In genomic region chr5:82312373-82312856, GRCh38 we compare ENCODE assay signal across 8 cellular contexts. TPM values are rescaled to one million over a fixed set of nuclear protein-coding genes. Genes with fewer than 3 reads are reported as not detected.
DNase-seq lines count a peak whose midpoint lies in the region; ATAC-seq lines count a peak whose summit lies in the region.

No MANE protein-coding gene starts in this region.

- no peaks in the 10 kb centered on the region for H3K27me3 ChIP-seq in MG63

- H3K4me3 ChIP-seq in MG63, result no peak overlapping the region

- no peaks in the 10 kb centered on the region for H3K36me3 ChIP-seq in MG63

- ATAC-seq in GM19324 (IDR thresholded peaks at IDR 0.05; ENCODE audit: low FRiP score, unreplicated experiment), result no peak

- peak; percentile 2 to 57 for DNase-seq in NCI-H526 (lab: John Stamatoyannopoulos, UW)
- no peak for DNase-seq in NCI-H526 treated with DMSO at 0.1 percent for 48 hours (lab: John Stamatoyannopoulos, UW)
- DNase-seq in MG63, result peak; percentile 60
- peak; percentile 59 for DNase-seq in SK-N-DZ (ENCODE audit: low spot score)
- peak; percentile 9 for DNase-seq in central memory CD4-positive, alpha-beta T cell
- peak; percentile 91 for DNase-seq in left kidney (ENCODE audit: low read depth, low spot score)
- peak; percentile 7 to 27 for DNase-seq in stimulated activated CD8-positive, alpha-beta memory T cell treated with anti-CD3 and anti-CD28 coated beads, Interleukin-2, amount 100 ng/mL, for 48 hours (ENCODE audit: low read depth in 2 of 2)

- no peaks in the 10 kb centered on the region for H3K9me3 ChIP-seq in MG63

RNA-seq across cellular contexts. Expression of gene RPS23, which starts 34.3 kb away (rescaled TPM):
- 7,701 and 9,321 TPM in 2 replicates for total RNA-seq in MG63 (2014; rRNA removed; shearing (Covaris generic); ENCODE audit: low replicate concordance)
- polyA plus RNA-seq in SK-N-DZ (2014; cell fraction: cytosol; rRNA removed), result 5,699 and 6,256 TPM in 2 replicates
- 3,292 and 5,165 TPM in 2 replicates for polyA plus RNA-seq in SK-N-DZ (2014; cell fraction: nucleus; rRNA removed)
